1 cellular context compared by ENCODE assay signal in genomic region chr19:17748884-17749638, GRCh38.
TF ChIP-seq lines count a peak whose summit lies in the region.

No MANE protein-coding gene starts in this region.

TF ChIP-seq in K562, 482 proteins besides CTCF, POLR2A, EP300 and RAD21:
- TF ChIP-seq PTBP1 (IDR thresholded peaks at IDR 0.05; ENCODE audit: low read depth, low read length) (peak; percentile 91; the same call in 1 of the 2 replicates), ZNF717 (CRISPR knock-in tag; IDR thresholded peaks at IDR 0.05) (no peak), CBX3 (IDR thresholded peaks at IDR 0.05; ENCODE audit: borderline replicate concordance in 1 of 2, low read length in 2 of 2) (peak in 1 of 2 experiments; percentile 82; a peak in 2 of 3 replicates), KDM1A (IDR thresholded peaks at IDR 0.05) (peak; percentile 89 to 93), ARID1B (IDR thresholded peaks at IDR 0.05) (no peak), ATF1 (CRISPR knock-in tag; IDR thresholded peaks at IDR 0.05) (no peak), ATF1 (tag; IDR thresholded peaks at IDR 0.05) (peak; percentile 45), ZNF740 (CRISPR knock-in tag; IDR thresholded peaks at IDR 0.05) (peak; percentile 48; the same call in 1 of the 2 replicates), ZNF740 (tag; IDR thresholded peaks at IDR 0.05) (no peak), ADNP (tag; IDR thresholded peaks at IDR 0.05) (peak; percentile 98), HDAC1 (IDR thresholded peaks at IDR 0.05) (peak in 1 of 2 experiments; percentile 60; a peak in 2 of 4 replicates), PCBP2 (IDR thresholded peaks at IDR 0.05; ENCODE audit: low read depth, low read length, poor library complexity, severe bottlenecking) (no peak), MNT (conservative IDR thresholded peaks at IDR 0.05) (0 out of 4 replicates have a peak, but pooled peaks of 1 of the 2 experiments have one; percentile 5), RCOR1 (IDR thresholded peaks at IDR 0.05; ENCODE audit: borderline replicate concordance in 1 of 2, low read depth in 2 of 2, low read length in 2 of 2) (peak; percentile 55 to 58; a peak in 3 of 4 replicates), BCOR (IDR thresholded peaks at IDR 0.05) (peak; percentile 98), EWSR1 (IDR thresholded peaks at IDR 0.05; ENCODE audit: borderline replicate concordance, low read depth, partially characterized antibody) (no peak), ESRRA (IDR thresholded peaks at IDR 0.05; ENCODE audit: borderline replicate concordance, low read depth) (peak; percentile 78), HDAC2 (IDR thresholded peaks at IDR 0.05) (peak; percentile 88), CBX1 (IDR thresholded peaks at IDR 0.05; ENCODE audit: low read depth) (peak; percentile 68), ZNF263 (CRISPR knock-in tag; IDR thresholded peaks at IDR 0.05; ENCODE audit: borderline replicate concordance) (peak; percentile 67), RBM25 (IDR thresholded peaks at IDR 0.05; ENCODE audit: low read depth, low read length, severe bottlenecking) (peak; percentile 98), RERE (CRISPR knock-in tag; IDR thresholded peaks at IDR 0.05; ENCODE audit: borderline replicate concordance) (no peak), RBM34 (IDR thresholded peaks at IDR 0.05; ENCODE audit: borderline replicate concordance, insufficient read depth, low read length) (no peak), CHD4 (IDR thresholded peaks at IDR 0.05; ENCODE audit: insufficient read depth, insufficient replicate concordance, low read depth, low read length, poor library complexity, severe bottlenecking) (peak; percentile 99), NCOA4 (IDR thresholded peaks at IDR 0.05; ENCODE audit: partially characterized antibody) (peak; percentile 29), PHF20 (IDR thresholded peaks at IDR 0.05; ENCODE audit: partially characterized antibody) (peak; percentile 45), SMARCA5 (IDR thresholded peaks at IDR 0.05) (peak; percentile 96), ZKSCAN8 (CRISPR knock-in tag; IDR thresholded peaks at IDR 0.05) (peak; percentile 86; the same call in 1 of the 2 replicates), MYC (IDR thresholded peaks at IDR 0.05; ENCODE audit: low read depth, low read length) (no peak; the same call in 1 of the 2 replicates), MYC (CRISPR knock-in tag; IDR thresholded peaks at IDR 0.05; ENCODE audit: borderline replicate concordance, low read depth) (no peak)
